In genomic region chr19:37691881-37692504, GRCh38 we compare ENCODE assay signal across 8 cellular contexts. TPM values are rescaled to one million over a fixed set of nuclear protein-coding genes. Genes with fewer than 3 reads are reported as not detected.
DNase-seq lines count a peak whose midpoint lies in the region; ATAC-seq and TF ChIP-seq lines count a peak whose summit lies in the region.

No MANE protein-coding gene starts in this region.

- peak overlapping the region; percentile 66 to 89 (median 82) for H3K9ac ChIP-seq in subcutaneous abdominal adipose tissue (ENCODE audit: low read length in 5 of 5)

- H3K27me3 ChIP-seq in subcutaneous abdominal adipose tissue (ENCODE audit: control insufficient read depth in 5 of 5, insufficient read depth in 4 of 5, low read length in 5 of 5): no peaks in the 10 kb centered on the region

- H3K4me1 ChIP-seq in subcutaneous abdominal adipose tissue (ENCODE audit: control insufficient read depth in 5 of 5, insufficient read depth in 5 of 5, low read length in 5 of 5): peaks cover 0 to 10% (median 9%) of the 10 kb centered on the region in 5 donors

- TF ChIP-seq CTCF in omental fat pad (IDR thresholded peaks at IDR 0.05): no peak

- peak; percentile 95 for ATAC-seq in activated naive CD8-positive, alpha-beta T cell treated with anti-CD3 and anti-CD28 coated beads, Interleukin-2, amount 10 ng/mL, durations not matched to agents 7 days and 5 days (ENCODE audit: low read depth)
- peak; percentile 98 for ATAC-seq in Right ventricle myocardium inferior
- ATAC-seq in omental fat pad (ENCODE audit: low FRiP score): peak; percentile 96

- H3K9me3 ChIP-seq in subcutaneous abdominal adipose tissue (ENCODE audit: control insufficient read depth in 5 of 5, low read length in 5 of 5): peaks cover 0 to 17% (median 10%) of the 10 kb centered on the region in 5 donors

- intact Hi-C loops in Right ventricle myocardium inferior (cut with DNase I): loop anchor here (5.0 kb wide), 1 partner anchor 35 kb away; the partner anchor contains the start of gene ZFP30

- peak overlapping the region; percentile 70 to 90 (median 86) for H3K4me3 ChIP-seq in subcutaneous abdominal adipose tissue (ENCODE audit: low read depth in 1 of 5, low read length in 5 of 5)

- H3K4me1 Mint-ChIP-seq in activated naive CD8-positive, alpha-beta T cell treated with anti-CD3 and anti-CD28 coated beads, Interleukin-2, amount 10 ng/mL, durations not matched to agents 7 days and 5 days: peaks cover 7% of the 10 kb centered on the region

- H3K27ac Mint-ChIP-seq in activated naive CD8-positive, alpha-beta T cell treated with anti-CD3 and anti-CD28 coated beads, Interleukin-2, amount 10 ng/mL, durations not matched to agents 7 days and 5 days: peak overlapping the region; percentile 92

- H3K36me3 ChIP-seq in subcutaneous abdominal adipose tissue (ENCODE audit: control insufficient read depth in 5 of 5, insufficient read depth in 5 of 5, low read length in 5 of 5): peaks cover 0 to 7% (median 5%) of the 10 kb centered on the region in 5 donors

- peaks cover 14% of the 10 kb centered on the region for H3K9me3 Mint-ChIP-seq in activated naive CD8-positive, alpha-beta T cell treated with anti-CD3 and anti-CD28 coated beads, Interleukin-2, amount 10 ng/mL, durations not matched to agents 7 days and 5 days

- POLR2A ChIA-PET in activated naive CD8-positive, alpha-beta T cell treated with anti-CD3 and anti-CD28 coated beads, Interleukin-2, amount 10 ng/mL, durations not matched to agents 7 days and 5 days (lab: Charles Lee): interaction anchor here (0.8 to 1.2 kb wide), 4 partner anchors 28 to 97 kb away, joined by 3 to 7 read pairs (median 4); partner anchors contain the start of genes ZNF540, ZNF571, ZNF573 and ZNF607

- H3K27ac ChIP-seq in subcutaneous abdominal adipose tissue (ENCODE audit: low read depth, low read length): peak overlapping the region; percentile 78

- H3K36me3 Mint-ChIP-seq in activated naive CD8-positive, alpha-beta T cell treated with anti-CD3 and anti-CD28 coated beads, Interleukin-2, amount 10 ng/mL, durations not matched to agents 7 days and 5 days: peaks cover 7% of the 10 kb centered on the region

- peak overlapping the region; percentile 84 for H3K4me3 Mint-ChIP-seq in activated naive CD8-positive, alpha-beta T cell treated with anti-CD3 and anti-CD28 coated beads, Interleukin-2, amount 10 ng/mL, durations not matched to agents 7 days and 5 days

- no peaks in the 10 kb centered on the region for H3K27me3 Mint-ChIP-seq in activated naive CD8-positive, alpha-beta T cell treated with anti-CD3 and anti-CD28 coated beads, Interleukin-2, amount 10 ng/mL, durations not matched to agents 7 days and 5 days

- DNase-seq in NCI-H187 (lab: John Stamatoyannopoulos, UW): peak; percentile 26 to 37
- DNase-seq in NCI-H187 treated with DMSO at 0.1 percent for 48 hours (lab: John Stamatoyannopoulos, UW): no peak
- peak; percentile 33 for DNase-seq in SKM-1 treated with dmso at 0.1 percent for 144 hours (lab: John Stamatoyannopoulos, UW; ENCODE audit: unreplicated experiment)
- DNase-seq in activated naive CD8-positive, alpha-beta T cell treated with anti-CD3 and anti-CD28 coated beads, Interleukin-2, amount 10 ng/mL, durations not matched to agents 7 days and 5 days: peak; percentile 84
- peak; percentile 92 for DNase-seq in Right ventricle myocardium inferior (ENCODE audit: missing footprints)
- DNase-seq in omental fat pad (ENCODE audit: low spot score): peak; percentile 58
- no peak for DNase-seq in NCI-H446 treated with DMSO at 0.1 percent for 48 hours (lab: John Stamatoyannopoulos, UW)

RNA-seq across cellular contexts. Expression of gene ZNF607, which starts 27.6 kb away (rescaled TPM):
- 10 to 100 TPM; 10.8 to 12.8 TPM for total RNA-seq in activated naive CD8-positive, alpha-beta T cell treated with anti-CD3 and anti-CD28 coated beads, Interleukin-2, amount 10 ng/mL, durations not matched to agents 7 days and 5 days
- 6.1 TPM for total RNA-seq in Right ventricle myocardium inferior
- 1 to 10 TPM; 1.8 to 5.4 (median 3.1) TPM for total RNA-seq in omental fat pad

RNA-seq across cellular contexts. Expression of gene ZFP30, which starts 36.7 kb away (rescaled TPM):
- total RNA-seq in activated naive CD8-positive, alpha-beta T cell treated with anti-CD3 and anti-CD28 coated beads, Interleukin-2, amount 10 ng/mL, durations not matched to agents 7 days and 5 days: 10 to 100 TPM; 16.6 to 18.9 TPM
- 6.9 TPM for total RNA-seq in Right ventricle myocardium inferior
- 10 to 100 TPM in 2 of 4 donors, 1 to 10 TPM in 2; 9.0 to 16.1 (median 11.1) TPM for total RNA-seq in omental fat pad

Comparison
In these comparisons a context has a peak if more than half of its experiments do, and no peak if none do; other contexts are left out.
1. DNase-seq: peak in NCI-H187 (2 of 2), SKM-1 treated with dmso at 0.1 percent for 144 hours (single experiment), activated naive CD8-positive, alpha-beta T cell treated with anti-CD3 and anti-CD28 coated beads, Interleukin-2, amount 10 ng/mL, durations not matched to agents 7 days and 5 days (single experiment), Right ventricle myocardium inferior (single experiment) and omental fat pad (single experiment); none in NCI-H187 treated with DMSO at 0.1 percent for 48 hours (single experiment) and NCI-H446 treated with DMSO at 0.1 percent for 48 hours (single experiment).
2. Peak in every context shown above with its lines, with median percentiles within 50 percentile points of each other: ATAC-seq.